Comparison of ENCODE assay signal across 10 cellular contexts in the genomic region with DNA sequence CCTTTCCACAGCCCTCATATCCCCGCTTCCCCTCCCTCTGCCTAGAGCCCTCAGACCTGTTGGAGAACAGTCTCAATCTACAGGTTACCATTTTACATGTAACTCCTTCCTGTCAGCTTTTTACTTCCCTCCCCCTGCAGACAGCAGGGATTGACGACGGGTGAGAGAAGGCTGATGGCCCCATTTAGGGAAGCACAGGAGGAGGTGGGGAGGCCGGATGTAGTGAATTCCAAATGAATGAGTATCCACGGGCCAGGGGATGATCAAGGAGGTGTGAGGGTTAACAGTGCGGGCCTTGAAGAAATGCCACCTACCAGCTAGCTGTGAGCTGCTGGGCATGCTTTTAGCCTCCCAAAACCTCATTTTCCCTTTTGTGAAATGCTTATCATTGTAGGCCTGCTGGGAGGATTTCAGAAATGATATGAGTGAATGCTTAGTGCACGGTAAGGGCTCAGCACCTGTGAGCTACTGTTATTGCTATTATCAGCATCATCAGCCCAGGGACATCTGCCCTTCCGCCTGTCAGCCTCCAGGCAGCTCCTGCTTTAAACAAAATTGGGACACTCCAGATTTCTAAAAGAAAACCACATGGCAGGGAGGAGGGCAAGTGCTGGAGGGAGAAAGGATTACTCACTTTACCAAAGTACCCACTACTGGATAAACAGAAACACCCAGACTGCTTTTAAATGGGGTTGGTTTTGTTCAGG. TPM values are rescaled to one million over a fixed set of nuclear protein-coding genes. Genes with fewer than 3 reads are reported as not detected.
DNase-seq lines count a peak whose midpoint lies in the region; ATAC-seq, FAIRE-seq and TF ChIP-seq lines count a peak whose summit lies in the region.
"Had no signal": no experiment of that assay in that cellular context is flagged by ENCODE, and none has a peak within 500 bp of the region (broad histone marks: within the 10 kb centered on the region; RNA-seq: fewer than 3 reads in every experiment).

No MANE protein-coding gene starts in this region.

- H3K9me3 ChIP-seq in MG63 = peaks cover 6% of the 10 kb centered on the region
- H3K9me3 ChIP-seq: sigmoid colon had no signal

- TF ChIP-seq POLR2A in GM12892 (IDR thresholded peaks at IDR 0.05; ENCODE audit: low read depth, low read length) = no peak

- H3K4me3 ChIP-seq in MG63 = no peak overlapping the region
- H3K4me3 ChIP-seq in mesendoderm (ENCODE audit: low read length) = no peak overlapping the region
- H3K4me3 ChIP-seq: sigmoid colon had no signal

- no peak overlapping the region for H3K4ac ChIP-seq in mesendoderm (ENCODE audit: low read depth, low read length)

- H4K5ac ChIP-seq in mesendoderm (ENCODE audit: low read length) = no peak overlapping the region

- H2BK15ac ChIP-seq in mesendoderm (replicated peaks; ENCODE audit: low read depth) = no peak overlapping the region

- no peak overlapping the region for H2BK5ac ChIP-seq in mesendoderm (ENCODE audit: low read length)

- H4K8ac ChIP-seq in mesendoderm (ENCODE audit: low read depth, low read length) = no peak overlapping the region

- whole genome bisulfite sequencing in mesendoderm (ENCODE audit: extremely low coverage, insufficient coverage, low lambda C conversion rate) = no CpG with 5 or more reads among the region's 8 CpGs

- H3K27ac ChIP-seq in mesendoderm (ENCODE audit: low read depth, low read length) = peak overlapping the region; percentile 73

- H3K9ac ChIP-seq in mesendoderm (ENCODE audit: low read length) = no peak overlapping the region

- H3K36me3 ChIP-seq in MG63 = no peaks in the 10 kb centered on the region
- no peaks in the 10 kb centered on the region for H3K36me3 ChIP-seq in mesendoderm (ENCODE audit: control insufficient read depth, insufficient read depth, low read length)
- H3K36me3 ChIP-seq: sigmoid colon had no signal

- peaks cover 6% of the 10 kb centered on the region for H3K4me1 ChIP-seq in mesendoderm (ENCODE audit: control insufficient read depth, low read depth, low read length)

- H3K79me2 ChIP-seq in mesendoderm (ENCODE audit: control insufficient read depth, insufficient read depth, low read length) = no peaks in the 10 kb centered on the region

- ATAC-seq in GM19035 (IDR thresholded peaks at IDR 0.05; ENCODE audit: unreplicated experiment) (no peak), GM19455 (IDR thresholded peaks at IDR 0.05; ENCODE audit: unreplicated experiment) (no peak)

- no peak overlapping the region for H3K23ac ChIP-seq in mesendoderm (ENCODE audit: low read length)

- H3K56ac ChIP-seq in mesendoderm (ENCODE audit: low read length) = no peak overlapping the region

- no peak overlapping the region for H2AK5ac ChIP-seq in mesendoderm (ENCODE audit: low read length)

- H3K18ac ChIP-seq in mesendoderm (ENCODE audit: low read length) = peak overlapping the region; percentile 3

- H3K79me1 ChIP-seq in mesendoderm (ENCODE audit: low read length) = no peaks in the 10 kb centered on the region

- no peak overlapping the region for H3K4me2 ChIP-seq in mesendoderm (ENCODE audit: low read length)

- DNase-seq in EH (ENCODE audit: low read depth) (peak; percentile 87), MG63 (peak; percentile 33), astrocyte of the hippocampus (ENCODE audit: low read depth, low spot score) (peak; percentile 77), mesendoderm (peak; percentile 97), NCI-H526 treated with DMSO at 0.1 percent for 48 hours (lab: John Stamatoyannopoulos, UW) (no peak), GM12892 (ENCODE audit: insufficient read length) (no peak)
- DNase-seq: Calu3, sigmoid colon had no signal

- no peak overlapping the region for H2BK120ac ChIP-seq in mesendoderm (ENCODE audit: low read depth, low read length)

- H3K27me3 ChIP-seq in MG63 (no peaks in the 10 kb centered on the region), mesendoderm (ENCODE audit: insufficient read depth, low read length, poor library complexity) (no peaks in the 10 kb centered on the region)
- H3K27me3 ChIP-seq: sigmoid colon had no signal

- no peak for FAIRE-seq in GM12892 (lab: Jason Lieb, UNC)

RNA-seq across cellular contexts. Expression of a gene that starts 6.5 kb away (rescaled TPM):
- 10.2 and 11.3 TPM in 2 replicates for total RNA-seq in MG63 (2014; rRNA removed; shearing (Covaris generic); ENCODE audit: low replicate concordance)
- polyA plus RNA-seq in mesendoderm (2013, experiment 1 of 2) = 4.6 TPM
- polyA plus RNA-seq in mesendoderm (2013, experiment 2 of 2) = 5.0 TPM
- 0.70 TPM for polyA plus RNA-seq in GM12892 (2012; ENCODE audit: missing spikeins)

RNA-seq across cellular contexts. Expression of a gene that starts 57.6 kb away (rescaled TPM):
- total RNA-seq in MG63 (2014; rRNA removed; shearing (Covaris generic); ENCODE audit: low replicate concordance) = 31.1 and 54.9 TPM in 2 replicates
- polyA plus RNA-seq in mesendoderm (2013, experiment 1 of 2) = 166 TPM
- 166 TPM for polyA plus RNA-seq in mesendoderm (2013, experiment 2 of 2)
- 95.0 TPM for polyA plus RNA-seq in GM12892 (2012; ENCODE audit: missing spikeins)

Comparison
In these comparisons a context has a peak if more than half of its experiments do, and no peak if none do; other contexts are left out.
1. DNase-seq: peak in EH (single experiment), MG63 (single experiment), astrocyte of the hippocampus (single experiment) and mesendoderm (single experiment); none in NCI-H526 treated with DMSO at 0.1 percent for 48 hours (single experiment) and GM12892 (single experiment).